Comparison of ENCODE assay signal across 9 cellular contexts in genomic region chr20:43740642-43741041, GRCh38. TPM values are rescaled to one million over a fixed set of nuclear protein-coding genes. Genes with fewer than 3 reads are reported as not detected.
"Had no signal": no experiment of that assay in that cellular context is flagged by ENCODE, and none has a peak within 500 bp of the region (broad histone marks: within the 10 kb centered on the region; RNA-seq: fewer than 3 reads in every experiment).

No MANE protein-coding gene starts in this region.

- H3K9me3 Mint-ChIP-seq: IgD-negative memory B cell had no signal

- H3K4me2 ChIP-seq: KMS-11 had no signal

- DNase-seq: IMR-90, KBM-7, KG1 had no signal

- H3K27me3 Mint-ChIP-seq: IgD-negative memory B cell had no signal

- H3K27ac ChIP-seq: HL-60, KMS-11 had no signal

- H3K9ac ChIP-seq: KMS-11 had no signal

- ATAC-seq: HepG2 had no signal

- H3K36me3 Mint-ChIP-seq: IgD-negative memory B cell had no signal

- H3K4me3 Mint-ChIP-seq: IgD-negative memory B cell had no signal

- FAIRE-seq: HepG2 had no signal

RNA-seq across cellular contexts. Expression of gene GTSF1L, which starts 13.8 kb away (rescaled TPM):
- total RNA-seq: HepG2, HT-29, HT1080, IMR-90 had no signal
- polyA plus RNA-seq: HepG2, IMR-90 had no signal
